1 cellular context compared by ENCODE assay signal in the genomic region with DNA sequence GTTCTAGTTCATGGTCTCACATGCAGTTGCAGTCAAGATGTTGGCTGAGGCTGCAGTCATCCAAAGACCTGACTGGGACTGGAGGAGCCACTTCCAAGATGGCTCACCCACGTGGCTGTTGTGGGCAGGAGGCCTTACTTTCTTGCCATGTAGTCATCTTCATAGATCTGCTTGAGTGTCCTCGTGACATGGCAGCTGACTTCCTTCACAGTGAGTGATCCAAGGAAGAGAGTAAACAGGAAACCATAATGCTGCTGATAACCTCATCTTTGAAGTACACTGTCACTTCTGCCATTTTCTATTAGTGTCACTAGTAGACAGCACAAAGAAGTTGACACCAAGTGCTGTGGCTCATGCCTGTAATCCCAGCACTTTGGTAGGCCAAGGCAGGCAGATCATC.
TF ChIP-seq lines count a peak whose summit lies in the region.

No MANE protein-coding gene starts in this region.

TF ChIP-seq in K562, 482 proteins besides CTCF, POLR2A, EP300 and RAD21 (continued from another document and continues in another):
- TF ChIP-seq, protein P1, sequence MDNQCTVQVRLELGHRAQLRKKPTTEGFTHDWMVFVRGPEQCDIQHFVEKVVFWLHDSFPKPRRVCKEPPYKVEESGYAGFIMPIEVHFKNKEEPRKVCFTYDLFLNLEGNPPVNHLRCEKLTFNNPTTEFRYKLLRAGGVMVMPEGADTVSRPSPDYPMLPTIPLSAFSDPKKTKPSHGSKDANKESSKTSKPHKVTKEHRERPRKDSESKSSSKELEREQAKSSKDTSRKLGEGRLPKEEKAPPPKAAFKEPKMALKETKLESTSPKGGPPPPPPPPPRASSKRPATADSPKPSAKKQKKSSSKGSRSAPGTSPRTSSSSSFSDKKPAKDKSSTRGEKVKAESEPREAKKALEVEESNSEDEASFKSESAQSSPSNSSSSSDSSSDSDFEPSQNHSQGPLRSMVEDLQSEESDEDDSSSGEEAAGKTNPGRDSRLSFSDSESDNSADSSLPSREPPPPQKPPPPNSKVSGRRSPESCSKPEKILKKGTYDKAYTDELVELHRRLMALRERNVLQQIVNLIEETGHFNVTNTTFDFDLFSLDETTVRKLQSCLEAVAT (IDR thresholded peaks at IDR 0.05), result no peak
- TF ChIP-seq ZNF740 (CRISPR knock-in tag; IDR thresholded peaks at IDR 0.05), result no peak
- TF ChIP-seq ZNF740 (tag; IDR thresholded peaks at IDR 0.05), result no peak
- no peak for TF ChIP-seq PHF8 (IDR thresholded peaks at IDR 0.05; ENCODE audit: borderline replicate concordance, low read length)
- no peak for TF ChIP-seq MCM7 (IDR thresholded peaks at IDR 0.05)
- no peak for TF ChIP-seq RUNX1 (IDR thresholded peaks at IDR 0.05; ENCODE audit: low read depth)
- TF ChIP-seq VEZF1 (CRISPR knock-in tag; IDR thresholded peaks at IDR 0.05), result no peak
- no peak for TF ChIP-seq MECOM (CRISPR knock-in tag; IDR thresholded peaks at IDR 0.05)
- no peak for TF ChIP-seq ZNF23 (CRISPR knock-in tag; IDR thresholded peaks at IDR 0.05)
- TF ChIP-seq SFPQ (IDR thresholded peaks at IDR 0.05; ENCODE audit: low read depth, low read length), result no peak
- no peak for TF ChIP-seq E2F4 (CRISPR knock-in tag; IDR thresholded peaks at IDR 0.05; ENCODE audit: low read depth)
- TF ChIP-seq HDAC2 (IDR thresholded peaks at IDR 0.05), result no peak
- no peak for TF ChIP-seq MYNN (IDR thresholded peaks at IDR 0.05)
- no peak for TF ChIP-seq MYNN (CRISPR knock-in tag; IDR thresholded peaks at IDR 0.05)
- TF ChIP-seq PCBP1 (IDR thresholded peaks at IDR 0.05; ENCODE audit: low read depth, low read length, poor library complexity, severe bottlenecking), result no peak
- TF ChIP-seq, protein P2, sequence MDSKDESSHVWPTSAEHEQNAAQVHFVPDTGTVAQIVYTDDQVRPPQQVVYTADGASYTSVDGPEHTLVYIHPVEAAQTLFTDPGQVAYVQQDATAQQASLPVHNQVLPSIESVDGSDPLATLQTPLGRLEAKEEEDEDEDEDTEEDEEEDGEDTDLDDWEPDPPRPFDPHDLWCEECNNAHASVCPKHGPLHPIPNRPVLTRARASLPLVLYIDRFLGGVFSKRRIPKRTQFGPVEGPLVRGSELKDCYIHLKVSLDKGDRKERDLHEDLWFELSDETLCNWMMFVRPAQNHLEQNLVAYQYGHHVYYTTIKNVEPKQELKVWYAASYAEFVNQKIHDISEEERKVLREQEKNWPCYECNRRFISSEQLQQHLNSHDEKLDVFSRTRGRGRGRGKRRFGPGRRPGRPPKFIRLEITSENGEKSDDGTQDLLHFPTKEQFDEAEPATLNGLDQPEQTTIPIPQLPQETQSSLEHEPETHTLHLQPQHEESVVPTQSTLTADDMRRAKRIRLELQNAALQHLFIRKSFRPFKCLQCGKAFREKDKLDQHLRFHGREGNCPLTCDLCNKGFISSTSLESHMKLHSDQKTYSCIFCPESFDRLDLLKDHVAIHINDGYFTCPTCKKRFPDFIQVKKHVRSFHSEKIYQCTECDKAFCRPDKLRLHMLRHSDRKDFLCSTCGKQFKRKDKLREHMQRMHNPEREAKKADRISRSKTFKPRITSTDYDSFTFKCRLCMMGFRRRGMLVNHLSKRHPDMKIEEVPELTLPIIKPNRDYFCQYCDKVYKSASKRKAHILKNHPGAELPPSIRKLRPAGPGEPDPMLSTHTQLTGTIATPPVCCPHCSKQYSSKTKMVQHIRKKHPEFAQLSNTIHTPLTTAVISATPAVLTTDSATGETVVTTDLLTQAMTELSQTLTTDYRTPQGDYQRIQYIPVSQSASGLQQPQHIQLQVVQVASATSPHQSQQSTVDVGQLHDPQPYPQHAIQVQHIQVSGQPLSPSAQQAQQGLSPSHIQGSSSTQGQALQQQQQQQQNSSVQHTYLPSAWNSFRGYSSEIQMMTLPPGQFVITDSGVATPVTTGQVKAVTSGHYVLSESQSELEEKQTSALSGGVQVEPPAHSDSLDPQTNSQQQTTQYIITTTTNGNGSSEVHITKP (IDR thresholded peaks at IDR 0.05; ENCODE audit: partially characterized antibody), result no peak
- peak; percentile 45 for TF ChIP-seq CXXC5 (CRISPR knock-in tag; IDR thresholded peaks at IDR 0.05)
- no peak for TF ChIP-seq HDGF (IDR thresholded peaks at IDR 0.05)
- no peak for TF ChIP-seq RBM17 (IDR thresholded peaks at IDR 0.05; ENCODE audit: borderline replicate concordance, low read depth, low read length)
- no peak for TF ChIP-seq ZNF354B (CRISPR knock-in tag; IDR thresholded peaks at IDR 0.05)
- no peak for TF ChIP-seq ZNF431 (CRISPR knock-in tag; IDR thresholded peaks at IDR 0.05)
- no peak for TF ChIP-seq TEAD4 (IDR thresholded peaks at IDR 0.05; ENCODE audit: low read length)
- no peak for TF ChIP-seq TEAD4 (CRISPR knock-in tag; IDR thresholded peaks at IDR 0.05; ENCODE audit: borderline replicate concordance)
- TF ChIP-seq SNRNP70 (optimal IDR thresholded peaks at IDR 0.05; ENCODE audit: low read depth, low read length), result no peak
- no peak for TF ChIP-seq CREM (IDR thresholded peaks at IDR 0.05; ENCODE audit: low read depth)
- no peak for TF ChIP-seq COPS2 (conservative IDR thresholded peaks at IDR 0.05)
- no peak for TF ChIP-seq NR1H2 (CRISPR knock-in tag; IDR thresholded peaks at IDR 0.05)
- no peak for TF ChIP-seq ZNF217 (CRISPR knock-in tag; IDR thresholded peaks at IDR 0.05)
- TF ChIP-seq TCF3 (CRISPR knock-in tag; IDR thresholded peaks at IDR 0.05), result no peak
- TF ChIP-seq, protein P3, sequence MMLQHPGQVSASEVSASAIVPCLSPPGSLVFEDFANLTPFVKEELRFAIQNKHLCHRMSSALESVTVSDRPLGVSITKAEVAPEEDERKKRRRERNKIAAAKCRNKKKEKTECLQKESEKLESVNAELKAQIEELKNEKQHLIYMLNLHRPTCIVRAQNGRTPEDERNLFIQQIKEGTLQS (IDR thresholded peaks at IDR 0.05), result 0 out of 2 replicates have a peak, but pooled peaks have one; percentile 28
- TF ChIP-seq, protein P3 (CRISPR knock-in tag; conservative IDR thresholded peaks at IDR 0.05), result no peak
- TF ChIP-seq ZNF699 (CRISPR knock-in tag; IDR thresholded peaks at IDR 0.05; ENCODE audit: insufficient replicate concordance), result no peak
- no peak for TF ChIP-seq SMARCA4 (IDR thresholded peaks at IDR 0.05)
- TF ChIP-seq ZNF134 (CRISPR knock-in tag; conservative IDR thresholded peaks at IDR 0.05), result 0 out of 2 replicates have a peak, but pooled peaks have one; percentile 15
- no peak for TF ChIP-seq XRCC4 (IDR thresholded peaks at IDR 0.05; ENCODE audit: extremely low read depth, insufficient read depth, insufficient read length)
- TF ChIP-seq, protein P4, sequence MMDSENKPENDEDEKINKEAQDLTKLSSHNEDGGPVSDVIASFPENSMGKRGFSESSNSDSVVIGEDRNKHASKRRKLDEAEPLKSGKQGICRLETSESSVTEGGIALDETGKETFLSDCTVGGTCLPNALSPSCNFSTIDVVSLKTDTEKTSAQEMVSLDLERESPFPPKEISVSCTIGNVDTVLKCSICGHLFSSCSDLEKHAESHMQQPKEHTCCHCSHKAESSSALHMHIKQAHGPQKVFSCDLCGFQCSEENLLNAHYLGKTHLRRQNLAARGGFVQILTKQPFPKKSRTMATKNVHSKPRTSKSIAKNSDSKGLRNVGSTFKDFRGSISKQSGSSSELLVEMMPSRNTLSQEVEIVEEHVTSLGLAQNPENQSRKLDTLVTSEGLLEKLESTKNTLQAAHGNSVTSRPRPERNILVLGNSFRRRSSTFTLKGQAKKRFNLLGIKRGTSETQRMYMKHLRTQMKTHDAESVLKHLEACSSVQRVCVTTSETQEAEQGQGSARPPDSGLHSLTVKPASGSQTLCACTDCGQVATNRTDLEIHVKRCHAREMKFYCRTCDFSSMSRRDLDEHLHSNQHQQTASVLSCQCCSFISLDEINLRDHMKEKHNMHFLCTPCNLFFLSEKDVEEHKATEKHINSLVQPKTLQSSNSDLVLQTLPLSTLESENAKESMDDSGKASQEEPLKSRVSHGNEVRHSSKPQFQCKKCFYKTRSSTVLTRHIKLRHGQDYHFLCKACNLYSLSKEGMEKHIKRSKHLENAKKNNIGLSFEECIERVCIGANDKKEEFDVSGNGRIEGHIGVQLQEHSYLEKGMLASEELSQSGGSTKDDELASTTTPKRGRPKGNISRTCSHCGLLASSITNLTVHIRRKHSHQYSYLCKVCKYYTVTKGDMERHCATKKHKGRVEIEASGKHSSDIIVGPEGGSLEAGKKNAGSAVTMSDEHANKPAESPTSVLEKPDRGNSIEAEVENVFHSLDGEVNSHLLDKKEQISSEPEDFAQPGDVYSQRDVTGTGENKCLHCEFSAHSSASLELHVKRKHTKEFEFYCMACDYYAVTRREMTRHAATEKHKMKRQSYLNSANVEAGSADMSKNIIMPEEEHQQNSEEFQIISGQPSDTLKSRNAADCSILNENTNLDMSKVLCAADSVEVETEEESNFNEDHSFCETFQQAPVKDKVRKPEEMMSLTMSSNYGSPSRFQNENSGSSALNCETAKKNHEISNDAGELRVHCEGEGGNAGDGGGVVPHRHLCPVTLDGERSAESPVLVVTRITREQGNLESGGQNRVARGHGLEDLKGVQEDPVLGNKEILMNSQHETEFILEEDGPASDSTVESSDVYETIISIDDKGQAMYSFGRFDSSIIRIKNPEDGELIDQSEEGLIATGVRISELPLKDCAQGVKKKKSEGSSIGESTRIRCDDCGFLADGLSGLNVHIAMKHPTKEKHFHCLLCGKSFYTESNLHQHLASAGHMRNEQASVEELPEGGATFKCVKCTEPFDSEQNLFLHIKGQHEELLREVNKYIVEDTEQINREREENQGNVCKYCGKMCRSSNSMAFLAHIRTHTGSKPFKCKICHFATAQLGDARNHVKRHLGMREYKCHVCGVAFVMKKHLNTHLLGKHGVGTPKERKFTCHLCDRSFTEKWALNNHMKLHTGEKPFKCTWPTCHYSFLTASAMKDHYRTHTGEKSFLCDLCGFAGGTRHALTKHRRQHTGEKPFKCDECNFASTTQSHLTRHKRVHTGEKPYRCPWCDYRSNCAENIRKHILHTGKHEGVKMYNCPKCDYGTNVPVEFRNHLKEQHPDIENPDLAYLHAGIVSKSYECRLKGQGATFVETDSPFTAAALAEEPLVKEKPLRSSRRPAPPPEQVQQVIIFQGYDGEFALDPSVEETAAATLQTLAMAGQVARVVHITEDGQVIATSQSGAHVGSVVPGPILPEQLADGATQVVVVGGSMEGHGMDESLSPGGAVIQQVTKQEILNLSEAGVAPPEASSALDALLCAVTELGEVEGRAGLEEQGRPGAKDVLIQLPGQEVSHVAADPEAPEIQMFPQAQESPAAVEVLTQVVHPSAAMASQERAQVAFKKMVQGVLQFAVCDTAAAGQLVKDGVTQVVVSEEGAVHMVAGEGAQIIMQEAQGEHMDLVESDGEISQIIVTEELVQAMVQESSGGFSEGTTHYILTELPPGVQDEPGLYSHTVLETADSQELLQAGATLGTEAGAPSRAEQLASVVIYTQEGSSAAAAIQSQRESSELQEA (IDR thresholded peaks at IDR 0.05; ENCODE audit: low read depth), result no peak
- TF ChIP-seq TAF7 (tag; IDR thresholded peaks at IDR 0.05), result peak; percentile 25; the same call in 1 of the 2 replicates
- TF ChIP-seq ELF1 (tag; IDR thresholded peaks at IDR 0.05), result 0 out of 2 replicates have a peak, but pooled peaks have one; percentile 18
- TF ChIP-seq CBX8 (IDR thresholded peaks at IDR 0.05; ENCODE audit: borderline replicate concordance, extremely low read depth, low read depth, low read length, poor library complexity, severe bottlenecking), result no peak
- TF ChIP-seq HMG20B (CRISPR knock-in tag; IDR thresholded peaks at IDR 0.05), result no peak
- no peak for TF ChIP-seq SETDB1 (IDR thresholded peaks at IDR 0.05; ENCODE audit: low read length)
- TF ChIP-seq ZNF707 (CRISPR knock-in tag; conservative IDR thresholded peaks at IDR 0.05), result no peak
- no peak for TF ChIP-seq ZNF408 (CRISPR knock-in tag; IDR thresholded peaks at IDR 0.05; ENCODE audit: low read depth)
- TF ChIP-seq FOXM1 (IDR thresholded peaks at IDR 0.05; ENCODE audit: low read depth), result no peak
- no peak for TF ChIP-seq FOXM1 (CRISPR knock-in tag; IDR thresholded peaks at IDR 0.05; ENCODE audit: low read depth)
- no peak for TF ChIP-seq XRCC3 (IDR thresholded peaks at IDR 0.05)
- no peak for TF ChIP-seq CBFB (CRISPR knock-in tag; IDR thresholded peaks at IDR 0.05)
